In genomic region chr6:81929828-81930227, GRCh38 we compare ENCODE assay signal across 25 cellular contexts.
DNase-seq lines count a peak whose midpoint lies in the region; ATAC-seq and TF ChIP-seq lines count a peak whose summit lies in the region.
"Had no signal": no experiment of that assay in that cellular context is flagged by ENCODE, and none has a peak within 500 bp of the region (broad histone marks: within the 10 kb centered on the region; RNA-seq: fewer than 3 reads in every experiment).

No MANE protein-coding gene starts in this region.

- H3K36me3 ChIP-seq in left ventricle myocardium inferior: no peaks in the 10 kb centered on the region
- H3K36me3 ChIP-seq: BLaER1 treated with 17β-estradiol and CSF1 and Interleukin-3, amounts not matched to agents 10 nM and 100 nM; neutrophil; Peyer's patch; tibial nerve; WERI-Rb-1 had no signal

- H3K36me3 Mint-ChIP-seq in activated naive CD4-positive, alpha-beta T cell treated with anti-CD3 and anti-CD28 coated beads, Interleukin-2, amount 10 ng/mL, durations not matched to agents 7 days and 5 days: no peaks in the 10 kb centered on the region
- H3K36me3 Mint-ChIP-seq: activated naive CD8-positive, alpha-beta T cell treated with anti-CD3 and anti-CD28 coated beads, Interleukin-2, amount 10 ng/mL, durations not matched to agents 7 days and 5 days had no signal

- ATAC-seq in Right ventricle myocardium superior (ENCODE audit: poor library complexity) (peak; percentile 75), right cardiac atrium (peak; percentile 23 to 61), GM18517 (IDR thresholded peaks at IDR 0.05; ENCODE audit: unreplicated experiment) (no peak)
- ATAC-seq: HepG2, psoas muscle had no signal

- H3K4me3 ChIP-seq in left ventricle myocardium inferior (no peak overlapping the region), cardiac fibroblast (replicated peaks in 1 of 2; ENCODE audit: low read depth in 2 of 2, low read length in 2 of 2) (no peak overlapping the region), right cardiac atrium (ENCODE audit: low read length) (no peak overlapping the region)
- H3K4me3 ChIP-seq: BLaER1 treated with 17β-estradiol and CSF1 and Interleukin-3, amounts not matched to agents 10 nM and 100 nM; Peyer's patch; psoas muscle; tibial nerve had no signal

- no peak for DNase-seq in Right ventricle myocardium superior
- no peak for DNase-seq in left ventricle myocardium inferior
- peak; percentile 29 to 87 for DNase-seq in cardiac fibroblast (ENCODE audit: low read depth in 2 of 2)
- peak in 1 of 3 donors; percentile 34 for DNase-seq in right cardiac atrium
- no peak for DNase-seq in activated naive CD4-positive, alpha-beta T cell treated with anti-CD3 and anti-CD28 coated beads, Interleukin-2, amount 10 ng/mL, durations not matched to agents 7 days and 5 days
- no peak for DNase-seq in activated CD8-positive, alpha-beta memory T cell treated with anti-CD3 and anti-CD28 coated beads, Interleukin-2, amount 50 U/mL, for 48 hours
- DNase-seq in Ammon's horn (ENCODE audit: low spot score): no peak
- DNase-seq: activated CD4-positive, alpha-beta T cell treated with anti-CD3 and anti-CD28 coated beads, Interleukin-2, amount 50 U/mL, for 1 hour; activated naive CD8-positive, alpha-beta T cell treated with anti-CD3 and anti-CD28 coated beads, Interleukin-2, amount 10 ng/mL, durations not matched to agents 7 days and 5 days; dermis blood vessel endothelial cell; hippocampal formation; NCI-H1417; NCI-H510A treated with DMSO at 0.1 percent for 48 hours; Peyer's patch; psoas muscle; SK-N-SH; stimulated activated CD4-positive, alpha-beta T cell treated with anti-CD3 and anti-CD28 coated beads, Interleukin-4, amount 100 ng/mL, for 4 hours; WERI-Rb-1 had no signal

- CTCF ChIA-PET in activated naive CD4-positive, alpha-beta T cell treated with anti-CD3 and anti-CD28 coated beads, Interleukin-2, amount 10 ng/mL, durations not matched to agents 7 days and 5 days (lab: Charles Lee): no interaction called here

- H3K9me3 ChIP-seq in left ventricle myocardium inferior (replicated peaks) (peaks cover 5% of the 10 kb centered on the region), right cardiac atrium (ENCODE audit: control insufficient read depth, low read length) (no peaks in the 10 kb centered on the region)
- H3K9me3 ChIP-seq: BLaER1 treated with 17β-estradiol and CSF1 and Interleukin-3, amounts not matched to agents 10 nM and 100 nM; neutrophil; Peyer's patch; psoas muscle; SK-N-SH had no signal

- H3K27ac Mint-ChIP-seq in activated naive CD4-positive, alpha-beta T cell treated with anti-CD3 and anti-CD28 coated beads, Interleukin-2, amount 10 ng/mL, durations not matched to agents 7 days and 5 days: no peak overlapping the region
- H3K27ac Mint-ChIP-seq: activated naive CD8-positive, alpha-beta T cell treated with anti-CD3 and anti-CD28 coated beads, Interleukin-2, amount 10 ng/mL, durations not matched to agents 7 days and 5 days; activated T-helper 2 cell treated with anti-CD3 and anti-CD28 coated beads, Interferon-gamma antibody, Interleukin-2, Interleukin-4, amounts not matched to agents 10 μg/mL and 5 μg/mL and 100 μg/mL, durations not matched to agents 14 hours and 24 hours and 36 hours; stimulated activated naive CD8-positive, alpha-beta T cell treated with anti-CD3 and anti-CD28 coated beads, Interleukin-15, Interleukin-2, amounts not matched to agents 100 ng/mL and 50 ng/mL, for 24 hours had no signal

- 48% methylated on average over 3 of the region's 3 CpGs for WGBS in right cardiac atrium

- no peaks in the 10 kb centered on the region for H3K4me1 Mint-ChIP-seq in activated naive CD4-positive, alpha-beta T cell treated with anti-CD3 and anti-CD28 coated beads, Interleukin-2, amount 10 ng/mL, durations not matched to agents 7 days and 5 days
- H3K4me1 Mint-ChIP-seq: activated naive CD8-positive, alpha-beta T cell treated with anti-CD3 and anti-CD28 coated beads, Interleukin-2, amount 10 ng/mL, durations not matched to agents 7 days and 5 days had no signal

- no peak overlapping the region for H3K4me3 Mint-ChIP-seq in activated naive CD4-positive, alpha-beta T cell treated with anti-CD3 and anti-CD28 coated beads, Interleukin-2, amount 10 ng/mL, durations not matched to agents 7 days and 5 days
- H3K4me3 Mint-ChIP-seq: activated naive CD8-positive, alpha-beta T cell treated with anti-CD3 and anti-CD28 coated beads, Interleukin-2, amount 10 ng/mL, durations not matched to agents 7 days and 5 days; stimulated activated naive CD8-positive, alpha-beta T cell treated with anti-CD3 and anti-CD28 coated beads, Interleukin-15, Interleukin-2, amounts not matched to agents 100 ng/mL and 50 ng/mL, for 24 hours had no signal

- no peaks in the 10 kb centered on the region for H3K27me3 Mint-ChIP-seq in activated naive CD4-positive, alpha-beta T cell treated with anti-CD3 and anti-CD28 coated beads, Interleukin-2, amount 10 ng/mL, durations not matched to agents 7 days and 5 days
- H3K27me3 Mint-ChIP-seq: activated naive CD8-positive, alpha-beta T cell treated with anti-CD3 and anti-CD28 coated beads, Interleukin-2, amount 10 ng/mL, durations not matched to agents 7 days and 5 days; stimulated activated naive CD8-positive, alpha-beta T cell treated with anti-CD3 and anti-CD28 coated beads, Interleukin-15, Interleukin-2, amounts not matched to agents 100 ng/mL and 50 ng/mL, for 24 hours had no signal

- no peak overlapping the region for H3K27ac ChIP-seq in left ventricle myocardium inferior (replicated peaks)
- no peak overlapping the region for H3K27ac ChIP-seq in right cardiac atrium (ENCODE audit: low read length)
- H3K27ac ChIP-seq: BLaER1 treated with 17β-estradiol and CSF1 and Interleukin-3, amounts not matched to agents 10 nM and 100 nM; neutrophil; Peyer's patch; psoas muscle; tibial nerve; WERI-Rb-1 had no signal

- H3K27me3 ChIP-seq in left ventricle myocardium inferior (ENCODE audit: low read depth) (no peaks in the 10 kb centered on the region), right cardiac atrium (ENCODE audit: control insufficient read depth, insufficient read depth) (no peaks in the 10 kb centered on the region)
- H3K27me3 ChIP-seq: BLaER1 treated with 17β-estradiol and CSF1 and Interleukin-3, amounts not matched to agents 10 nM and 100 nM; neutrophil; Peyer's patch; tibial nerve had no signal

- no peaks in the 10 kb centered on the region for H3K9me3 Mint-ChIP-seq in activated naive CD4-positive, alpha-beta T cell treated with anti-CD3 and anti-CD28 coated beads, Interleukin-2, amount 10 ng/mL, durations not matched to agents 7 days and 5 days
- H3K9me3 Mint-ChIP-seq: activated T-helper 2 cell treated with anti-CD3 and anti-CD28 coated beads, Interferon-gamma antibody, Interleukin-2, Interleukin-4, amounts not matched to agents 10 μg/mL and 5 μg/mL and 100 μg/mL, durations not matched to agents 14 hours and 24 hours and 36 hours had no signal

- TF ChIP-seq CTCF in left ventricle myocardium inferior (IDR thresholded peaks at IDR 0.05; ENCODE audit: borderline replicate concordance): no peak
- no peak for TF ChIP-seq CTCF in cardiac fibroblast (IDR thresholded peaks at IDR 0.05; ENCODE audit: low read depth, low read length)

- intact Hi-C loops in Right ventricle myocardium superior (cut with DNase I): no loop called here
- intact Hi-C loops in left ventricle myocardium inferior (cut with micrococcal nuclease): no loop called here
- intact Hi-C loops in right cardiac atrium (cut with DNase I): no loop called here

- H3K4me1 ChIP-seq in left ventricle myocardium inferior (no peaks in the 10 kb centered on the region), right cardiac atrium (ENCODE audit: control insufficient read depth, insufficient read depth, low read length) (no peaks in the 10 kb centered on the region)
- H3K4me1 ChIP-seq: BLaER1 treated with 17β-estradiol and CSF1 and Interleukin-3, amounts not matched to agents 10 nM and 100 nM; psoas muscle; tibial nerve had no signal

Comparison
In these comparisons a context has a peak if more than half of its experiments do, and no peak if none do; other contexts are left out.
1. DNase-seq: peak in cardiac fibroblast (2 of 2); none in Right ventricle myocardium superior (single experiment), left ventricle myocardium inferior (single experiment), activated naive CD4-positive, alpha-beta T cell treated with anti-CD3 and anti-CD28 coated beads, Interleukin-2, amount 10 ng/mL, durations not matched to agents 7 days and 5 days (single experiment), activated CD8-positive, alpha-beta memory T cell treated with anti-CD3 and anti-CD28 coated beads, Interleukin-2, amount 50 U/mL, for 48 hours (single experiment) and Ammon's horn (single experiment).